Comparison of ENCODE assay signal across 23 cellular contexts in the genomic region with DNA sequence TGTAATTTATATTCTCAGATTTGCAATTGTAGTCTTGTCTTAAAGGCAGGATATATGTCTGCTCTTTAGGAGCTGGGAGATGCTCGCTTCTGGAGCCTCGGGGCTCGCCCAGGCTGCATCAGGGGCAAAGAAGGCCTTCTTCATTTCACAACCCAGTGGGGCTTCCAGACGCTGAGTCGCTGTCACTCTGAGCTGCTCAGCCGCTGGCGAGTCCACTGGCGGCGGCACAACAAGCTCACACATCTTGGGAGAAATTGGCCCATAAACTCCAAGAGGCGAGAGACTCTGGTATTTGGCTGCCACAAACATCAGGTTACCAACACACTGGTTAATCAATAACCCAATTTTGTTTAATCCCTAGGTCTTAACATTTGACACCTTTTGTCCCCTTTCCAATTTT.
DNase-seq lines count a peak whose midpoint lies in the region.
"Had no signal": no experiment of that assay in that cellular context is flagged by ENCODE, and none has a peak within 500 bp of the region (broad histone marks: within the 10 kb centered on the region; RNA-seq: fewer than 3 reads in every experiment).

No MANE protein-coding gene starts in this region.

- no peaks in the 10 kb centered on the region for H3K36me3 ChIP-seq in effector memory CD4-positive, alpha-beta T cell (ENCODE audit: control insufficient read depth, insufficient read depth, low read length)
- H3K36me3 ChIP-seq: SJSA1 had no signal

- no peaks in the 10 kb centered on the region for H3K27me3 ChIP-seq in effector memory CD4-positive, alpha-beta T cell (replicated peaks; ENCODE audit: control insufficient read depth, insufficient read depth, low read length, poor library complexity, severe bottlenecking)
- H3K27me3 ChIP-seq: SJSA1 had no signal

- H3K27ac ChIP-seq in effector memory CD4-positive, alpha-beta T cell (ENCODE audit: insufficient read depth, low read length, poor library complexity, severe bottlenecking), result no peak overlapping the region
- H3K27ac ChIP-seq: GM23248, HL-60, SJSA1 had no signal

- no peak overlapping the region for H3K4me3 ChIP-seq in effector memory CD4-positive, alpha-beta T cell (ENCODE audit: insufficient read depth, low read depth, low read length, poor library complexity, severe bottlenecking)
- H3K4me3 ChIP-seq: GM23248, SJSA1 had no signal

- DNase-seq in NCI-H82 (lab: John Stamatoyannopoulos, UW) (peak; percentile 34), NCI-H82 treated with DMSO at 0.1 percent for 48 hours (lab: John Stamatoyannopoulos, UW; ENCODE audit: unreplicated experiment) (no peak), ecto neural progenitor cell (ENCODE audit: low spot score) (peak; percentile 56), left kidney (ENCODE audit: low read depth, low spot score) (peak; percentile 31), ureter (ENCODE audit: low spot score) (no peak), NCI-H2227 treated with DMSO at 0.1 percent for 48 hours (lab: John Stamatoyannopoulos, UW) (no peak), C1 segment of cervical spinal cord (lab: John Stamatoyannopoulos, UW) (no peak)
- DNase-seq in effector memory CD4-positive, alpha-beta T cell, result no peak
- DNase-seq: CD4-positive, CD25-positive, alpha-beta regulatory T cell; DMS153; DND-41; GM23248; NCI-H1092; NCI-H1694; NCI-H2029 treated with DMSO at 0.1 percent for 48 hours; NCI-H2171; NCI-H345; NCI-H510A treated with DMSO at 0.1 percent for 48 hours; NCI-H748 treated with DMSO at 0.1 percent for 48 hours; Right ventricle myocardium superior; RPMI8226 had no signal

- no peaks in the 10 kb centered on the region for H3K4me1 ChIP-seq in effector memory CD4-positive, alpha-beta T cell (ENCODE audit: control insufficient read depth, insufficient read depth, low read length, poor library complexity, severe bottlenecking)
- H3K4me1 ChIP-seq: SJSA1 had no signal

- no peaks in the 10 kb centered on the region for H3K9me3 ChIP-seq in effector memory CD4-positive, alpha-beta T cell (ENCODE audit: control insufficient read depth, low read length)
- H3K9me3 ChIP-seq: SJSA1 had no signal

Comparison
In these comparisons a context has a peak if more than half of its experiments do, and no peak if none do; other contexts are left out.
1. DNase-seq: peak in NCI-H82 (single experiment), ecto neural progenitor cell (single experiment) and left kidney (single experiment); none in NCI-H82 treated with DMSO at 0.1 percent for 48 hours (single experiment), ureter (single experiment), NCI-H2227 treated with DMSO at 0.1 percent for 48 hours (single experiment), effector memory CD4-positive, alpha-beta T cell (0 of 3) and C1 segment of cervical spinal cord (0 of 14).